ENCODE assay signal across 11 cellular contexts in the genomic region with DNA sequence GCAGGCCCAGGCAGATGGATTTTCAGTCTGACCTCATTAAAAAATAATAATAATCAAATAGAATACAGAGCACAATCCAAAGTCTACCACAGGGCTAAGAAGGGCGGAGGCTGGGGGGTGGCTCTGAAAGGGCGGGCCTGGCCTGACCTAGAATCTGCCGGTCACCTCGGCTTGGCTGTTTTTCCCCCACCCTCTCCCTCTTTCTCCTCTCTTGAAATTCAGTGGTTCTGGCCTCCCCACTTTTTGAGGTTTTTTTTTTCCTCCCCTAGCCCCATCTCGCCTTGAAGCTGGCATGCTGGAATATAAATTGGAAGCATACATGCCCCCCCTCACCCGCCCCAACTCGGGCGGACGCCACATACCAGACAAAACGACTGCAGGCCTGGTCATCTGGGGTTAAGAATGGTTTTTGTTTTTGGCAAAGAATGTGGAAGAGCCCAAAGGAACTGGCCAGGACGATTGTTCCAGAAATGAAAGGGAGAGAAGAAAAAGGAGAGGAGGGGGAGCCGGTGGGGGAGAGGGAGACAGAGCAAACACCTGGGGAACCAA. TPM values are rescaled to one million over a fixed set of nuclear protein-coding genes. Genes with fewer than 3 reads are reported as not detected.
DNase-seq lines count a peak whose midpoint lies in the region.
"Had no signal": no experiment of that assay in that cellular context is flagged by ENCODE, and none has a peak within 500 bp of the region (broad histone marks: within the 10 kb centered on the region; RNA-seq: fewer than 3 reads in every experiment).

No MANE protein-coding gene starts in this region.

- peaks cover 81% of the 10 kb centered on the region for H3K79me2 ChIP-seq in GM23248 (ENCODE audit: insufficient read depth)
- no peaks in the 10 kb centered on the region for H3K79me2 ChIP-seq in mesendoderm (ENCODE audit: control insufficient read depth, insufficient read depth, low read length)

- no peaks in the 10 kb centered on the region for H3K27me3 ChIP-seq in GM23248 (replicated peaks; ENCODE audit: insufficient read depth)
- H3K27me3 ChIP-seq in ectodermal cell (ENCODE audit: control insufficient read depth, insufficient read depth, low read length, poor library complexity, severe bottlenecking) = no peaks in the 10 kb centered on the region
- no peaks in the 10 kb centered on the region for H3K27me3 ChIP-seq in mesendoderm (ENCODE audit: insufficient read depth, low read length, poor library complexity)
- H3K27me3 ChIP-seq in subcutaneous abdominal adipose tissue (ENCODE audit: control insufficient read depth in 5 of 5, insufficient read depth in 4 of 5, low read length in 5 of 5) = peaks cover 0 to 4% (median 0%) of the 10 kb centered on the region in 5 donors
- H3K27me3 ChIP-seq: MG63 had no signal

- H3K56ac ChIP-seq in mesendoderm (ENCODE audit: low read length) = peak overlapping the region; percentile 73

- H2BK15ac ChIP-seq in mesendoderm (replicated peaks; ENCODE audit: low read depth) = no peak overlapping the region

- H3K4me2 ChIP-seq in GM23248 (ENCODE audit: unreplicated experiment) = peak overlapping the region; percentile 70
- H3K4me2 ChIP-seq in mesendoderm (ENCODE audit: low read length) = no peak overlapping the region

- in situ Hi-C loops in GM23248 (cut with MboI) = no loop called here

- H3K9ac ChIP-seq in GM23248 = peak overlapping the region; percentile 75
- peak overlapping the region; percentile 9 for H3K9ac ChIP-seq in mesendoderm (ENCODE audit: low read length)
- H3K9ac ChIP-seq in subcutaneous abdominal adipose tissue (ENCODE audit: low read length in 5 of 5) = peak overlapping the region in 4 of 5 donors; percentile 8 to 68 (median 40)

- no peaks in the 10 kb centered on the region for H3K9me3 ChIP-seq in GM23248 (ENCODE audit: low read depth)
- no peaks in the 10 kb centered on the region for H3K9me3 ChIP-seq in ectodermal cell (ENCODE audit: control insufficient read depth, low read length)
- peaks cover 0 to 6% (median 0%) of the 10 kb centered on the region in 5 donors for H3K9me3 ChIP-seq in subcutaneous abdominal adipose tissue (ENCODE audit: control insufficient read depth in 5 of 5, low read length in 5 of 5)
- H3K9me3 ChIP-seq: MG63 had no signal

- 7 to 16% methylated on average over 10 to 12 of the region's 12 CpGs for WGBS in GM23248 (ENCODE audit: low coverage in 1 of 2, low lambda C conversion rate in 2 of 2, missing lambda C conversion rate in 2 of 2), 2 experiments
- WGBS in ectodermal cell, 2 experiments = 5 to 6% methylated on average over 11 to 12 of the region's 12 CpGs
- no CpG with 5 or more reads among the region's 12 CpGs for WGBS in mesendoderm (ENCODE audit: extremely low coverage, insufficient coverage, low lambda C conversion rate)

- DNase-seq in GM23248 (peak; percentile 61), mesendoderm (no peak), NCI-H128 (lab: John Stamatoyannopoulos, UW; ENCODE audit: unreplicated experiment) (no peak)
- no peak for DNase-seq in activated CD8-positive, alpha-beta memory T cell treated with anti-CD3 and anti-CD28 coated beads, Interleukin-2, amount 50 U/mL, for 48 hours
- no peak for DNase-seq in activated naive CD4-positive, alpha-beta T cell (lab: John Stamatoyannopoulos, UW)
- no peak for DNase-seq in NK-92 treated with Interleukin-12 subunit alpha and Interleukin-12 subunit beta, amount 100 ng/mL, for 24 hours (lab: John Stamatoyannopoulos, UW)
- DNase-seq: activated T-cell treated with anti-CD3 and anti-CD28 coated beads, Interleukin-2, amount 50 U/mL, for 1 hour; MG63; natural killer cell had no signal

- H3F3A ChIP-seq in GM23248 (ENCODE audit: insufficient read depth) = peaks cover 24% of the 10 kb centered on the region

- H2BK5ac ChIP-seq in mesendoderm (ENCODE audit: low read length) = peak overlapping the region; percentile 55

- H3K4ac ChIP-seq in mesendoderm (ENCODE audit: low read depth, low read length) = no peak overlapping the region

- no peaks in the 10 kb centered on the region for H3K79me1 ChIP-seq in mesendoderm (ENCODE audit: low read length)

- H3K18ac ChIP-seq in mesendoderm (ENCODE audit: low read length) = peak overlapping the region; percentile 43

- H3K4me3 ChIP-seq in GM23248 = peak overlapping the region; percentile 46
- H3K4me3 ChIP-seq in ectodermal cell (ENCODE audit: insufficient read depth, low read depth, low read length) = no peak overlapping the region
- no peak overlapping the region for H3K4me3 ChIP-seq in mesendoderm (ENCODE audit: low read length)
- H3K4me3 ChIP-seq in subcutaneous abdominal adipose tissue (ENCODE audit: low read depth in 1 of 5, low read length in 5 of 5) = peak overlapping the region in 1 of 5 donors; percentile 19
- H3K4me3 ChIP-seq: MG63 had no signal

- H4K5ac ChIP-seq in mesendoderm (ENCODE audit: low read length) = no peak overlapping the region

- H3K36me3 ChIP-seq in GM23248 (ENCODE audit: low read depth) = peaks cover 6% of the 10 kb centered on the region; the same call in 1 of the 2 replicates
- H3K36me3 ChIP-seq in ectodermal cell (ENCODE audit: control insufficient read depth, insufficient read depth, low read length) = peaks cover 20% of the 10 kb centered on the region
- no peaks in the 10 kb centered on the region for H3K36me3 ChIP-seq in mesendoderm (ENCODE audit: control insufficient read depth, insufficient read depth, low read length)
- H3K36me3 ChIP-seq in subcutaneous abdominal adipose tissue (ENCODE audit: control insufficient read depth in 5 of 5, insufficient read depth in 5 of 5, low read length in 5 of 5) = no peaks in the 10 kb centered on the region
- H3K36me3 ChIP-seq: MG63 had no signal

- H4K8ac ChIP-seq in mesendoderm (ENCODE audit: low read depth, low read length) = no peak overlapping the region

- no peaks in the 10 kb centered on the region for H3K9me2 ChIP-seq in GM23248 (ENCODE audit: insufficient read depth)

- H2BK120ac ChIP-seq in mesendoderm (ENCODE audit: low read depth, low read length) = no peak overlapping the region

- peak overlapping the region; percentile 59 for H2AFZ ChIP-seq in GM23248

- no peak overlapping the region for H3K23ac ChIP-seq in mesendoderm (ENCODE audit: low read length)

- no peaks in the 10 kb centered on the region for H4K20me1 ChIP-seq in GM23248 (ENCODE audit: insufficient read depth)

- H2AK5ac ChIP-seq in mesendoderm (ENCODE audit: low read length) = no peak overlapping the region

- H3K4me1 ChIP-seq in GM23248 (ENCODE audit: insufficient read depth) = peaks cover 39% of the 10 kb centered on the region
- peaks cover 51% of the 10 kb centered on the region for H3K4me1 ChIP-seq in ectodermal cell (ENCODE audit: control insufficient read depth, insufficient read depth, low read length)
- peaks cover 17% of the 10 kb centered on the region for H3K4me1 ChIP-seq in mesendoderm (ENCODE audit: control insufficient read depth, low read depth, low read length)
- peaks cover 0 to 54% (median 35%) of the 10 kb centered on the region in 5 donors for H3K4me1 ChIP-seq in subcutaneous abdominal adipose tissue (ENCODE audit: control insufficient read depth in 5 of 5, insufficient read depth in 5 of 5, low read length in 5 of 5)

- peak overlapping the region; percentile 84 for H3K27ac ChIP-seq in GM23248
- peak overlapping the region; percentile 87 for H3K27ac ChIP-seq in ectodermal cell (ENCODE audit: insufficient read depth, low read depth, low read length, poor library complexity, severe bottlenecking)
- H3K27ac ChIP-seq in mesendoderm (ENCODE audit: low read depth, low read length) = no peak overlapping the region
- H3K27ac ChIP-seq in subcutaneous abdominal adipose tissue (ENCODE audit: low read depth, low read length) = peak overlapping the region; percentile 84

RNA-seq across cellular contexts. Expression of a gene that starts 25.1 kb away (rescaled TPM):
- 24.8 and 25.9 TPM in 2 replicates for total RNA-seq in GM23248 (2014; rRNA removed; shearing (Covaris generic))
- 4.2 and 4.4 TPM in 2 replicates for polyA plus RNA-seq in GM23248 (2016; fragmentation: Nextera tagmentation; extraction: Ambion mirVana)
- polyA plus RNA-seq in ectodermal cell (2013, experiment 1 of 4) = 41.5 TPM
- polyA plus RNA-seq in ectodermal cell (2013, experiment 2 of 4) = 40.8 TPM
- 31.0 TPM for polyA plus RNA-seq in ectodermal cell (2013, experiment 3 of 4)
- 31.6 TPM for polyA plus RNA-seq in ectodermal cell (2013, experiment 4 of 4)
- polyA plus RNA-seq in mesendoderm (2013, experiment 1 of 2) = 1.3 TPM
- polyA plus RNA-seq in mesendoderm (2013, experiment 2 of 2) = 1.4 TPM

Comparison
In these comparisons a context has a peak if more than half of its experiments do, and no peak if none do; other contexts are left out.
1. H3K9ac ChIP-seq: peak in every context shown above with its lines; median percentile 75 in GM23248; 40 in subcutaneous abdominal adipose tissue; 9 in mesendoderm.